17 cellular contexts compared by ENCODE assay signal in the genomic region with DNA sequence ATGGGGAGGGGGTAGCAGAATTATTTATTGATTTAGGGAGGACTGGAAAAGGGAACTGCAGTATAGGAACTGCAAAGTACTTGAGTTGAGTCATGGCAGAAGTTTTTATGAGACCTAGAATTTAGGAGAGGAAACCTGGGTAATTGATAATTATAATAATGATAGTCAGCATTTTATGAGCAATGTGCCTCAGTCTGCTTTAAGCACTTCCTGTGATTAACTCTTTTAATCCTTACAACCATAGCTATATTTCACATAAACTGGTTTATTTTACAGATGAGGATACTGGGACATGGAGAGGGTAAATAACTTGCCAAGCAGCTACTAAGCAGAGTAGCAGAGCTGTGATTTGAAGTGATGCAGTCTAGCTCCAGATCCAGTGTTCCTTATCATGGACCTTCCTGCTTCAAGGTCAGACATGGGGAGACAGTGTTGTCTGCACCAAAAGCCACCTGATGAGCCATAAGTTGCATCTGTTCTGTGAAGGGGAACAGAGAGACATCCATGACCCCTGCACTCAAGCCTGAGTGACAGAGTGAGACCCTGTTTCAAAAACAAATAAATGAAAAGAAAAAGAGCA. TPM values are rescaled to one million over a fixed set of nuclear protein-coding genes. Genes with fewer than 3 reads are reported as not detected.
DNase-seq lines count a peak whose midpoint lies in the region; ATAC-seq, FAIRE-seq and TF ChIP-seq lines count a peak whose summit lies in the region.
"Had no signal": no experiment of that assay in that cellular context is flagged by ENCODE, and none has a peak within 500 bp of the region (broad histone marks: within the 10 kb centered on the region; RNA-seq: fewer than 3 reads in every experiment).

No MANE protein-coding gene starts in this region.

- H3K9me3 ChIP-seq in A673 (ENCODE audit: low read depth, low read length, poor library complexity, severe bottlenecking): no peaks in the 10 kb centered on the region
- H3K9me3 ChIP-seq in HEK293 (ENCODE audit: control insufficient read depth, insufficient read depth, low read depth, low read length): no peaks in the 10 kb centered on the region
- H3K9me3 ChIP-seq in K562 (replicated peaks; ENCODE audit: control insufficient read depth, insufficient read depth, low read depth, low read length): no peaks in the 10 kb centered on the region
- H3K9me3 ChIP-seq in trophoblast cell (ENCODE audit: insufficient read depth, low read depth, low read length): peaks cover 2% of the 10 kb centered on the region
- H3K9me3 ChIP-seq: BLaER1, Caco-2 had no signal

- no peak overlapping the region for H2AK5ac ChIP-seq in trophoblast cell (ENCODE audit: low read length)

- H3K4me2 ChIP-seq in K562 (ENCODE audit: insufficient read depth, low read length) (no peak overlapping the region), trophoblast cell (ENCODE audit: low read length) (no peak overlapping the region)
- H3K4me2 ChIP-seq: BLaER1 had no signal

- H4K91ac ChIP-seq in trophoblast cell (ENCODE audit: low read depth, low read length): no peak overlapping the region

- H3K79me2 ChIP-seq in K562 (ENCODE audit: control insufficient read depth, insufficient read depth, low read length) (no peaks in the 10 kb centered on the region), trophoblast cell (ENCODE audit: control insufficient read depth, insufficient read depth, low read length, poor library complexity) (peaks cover 19% of the 10 kb centered on the region)

- no peaks in the 10 kb centered on the region for H3K36me3 Mint-ChIP-seq in effector memory CD8-positive, alpha-beta T cell (ENCODE audit: insufficient read depth)

- CTCF ChIA-PET in A673 (lab: Charles Lee): no interaction called here
- CTCF ChIA-PET in HEK293 (lab: Yijun Ruan, JAX): interaction anchor here (0.8 to 1.1 kb wide), 2 partner anchors 54 to 83 kb away, joined by 3 read pairs; no protein-coding TSS in a partner anchor
- CTCF ChIA-PET in K562 (lab: Yijun Ruan, JAX; ENCODE audit: low intra/inter-chr PET ratio): no interaction called here

- no peaks in the 10 kb centered on the region for H4K20me1 ChIP-seq in K562 (replicated peaks; ENCODE audit: control insufficient read depth, insufficient read depth, low read length)
- H4K20me1 ChIP-seq: BLaER1 had no signal

- H3K36me3 ChIP-seq in A673 (ENCODE audit: insufficient read depth, low read length, poor library complexity, severe bottlenecking): no peaks in the 10 kb centered on the region
- H3K36me3 ChIP-seq in HEK293 (ENCODE audit: control insufficient read depth in 2 of 2, insufficient read depth in 1 of 2, low read length in 2 of 2): no peaks in the 10 kb centered on the region
- no peaks in the 10 kb centered on the region for H3K36me3 ChIP-seq in K562 (ENCODE audit: control insufficient read depth, insufficient read depth, low read length)
- peaks cover 0 to 3% of the 10 kb centered on the region in 2 experiments for H3K36me3 ChIP-seq in trophoblast cell (ENCODE audit: control insufficient read depth in 1 of 2, insufficient read depth in 2 of 2, low read length in 2 of 2)
- H3K36me3 ChIP-seq: BLaER1 had no signal

- no peak for TF ChIP-seq EP300 in K562 (IDR thresholded peaks at IDR 0.05; ENCODE audit: low read length)

- in situ Hi-C loops in K562 (cut with MboI): no loop called here

- H3K27me3 ChIP-seq in A673 (replicated peaks; ENCODE audit: insufficient read depth, low read depth, low read length, poor library complexity) (no peaks in the 10 kb centered on the region), K562 (ENCODE audit: control insufficient read depth in 2 of 2, insufficient read depth in 2 of 2, low read length in 2 of 2) (no peaks in the 10 kb centered on the region), trophoblast cell (ENCODE audit: insufficient read depth, low read length) (no peaks in the 10 kb centered on the region)
- H3K27me3 ChIP-seq: BLaER1 had no signal

- H2BK5ac ChIP-seq in trophoblast cell (ENCODE audit: low read depth, low read length, poor library complexity): no peak overlapping the region

- DNase-seq in A673 (ENCODE audit: low spot score) (peak; percentile 75), K562 (ENCODE audit: extremely low read depth in 1 of 4, low spot score in 3 of 4) (no peak), trophoblast cell (no peak), DMS153 treated with DMSO at 0.1 percent for 48 hours (lab: John Stamatoyannopoulos, UW; ENCODE audit: unreplicated experiment) (no peak)
- DNase-seq in stimulated activated CD4-positive, alpha-beta T cell treated with anti-CD3 and anti-CD28 coated beads, Interleukin-4, amount 100 ng/mL, for 24 hours: no peak
- DNase-seq in effector memory CD8-positive, alpha-beta T cell: no peak
- DNase-seq: AML-193; Caco-2; CD8-positive, alpha-beta memory T cell; DMS53; GF-D8 had no signal

- H4K8ac ChIP-seq in trophoblast cell (ENCODE audit: low read depth, low read length): peak overlapping the region; percentile 40

- no peak for ATAC-seq in K562
- ATAC-seq in effector memory CD8-positive, alpha-beta T cell (replicated peaks): no peak
- ATAC-seq: HCT116 had no signal

- no peak overlapping the region for H3K14ac ChIP-seq in trophoblast cell (ENCODE audit: low read length)

- H3K79me1 ChIP-seq in trophoblast cell (ENCODE audit: low read length): peaks cover 14% of the 10 kb centered on the region

- no peak overlapping the region for H3K27ac Mint-ChIP-seq in effector memory CD8-positive, alpha-beta T cell
- H3K27ac Mint-ChIP-seq: IgD-negative memory B cell had no signal

- peak overlapping the region; percentile 57 for H3K4ac ChIP-seq in trophoblast cell (ENCODE audit: low read depth, low read length)

- H2AFZ ChIP-seq in K562 (ENCODE audit: low read depth, low read length) (no peak overlapping the region), trophoblast cell (ENCODE audit: insufficient read depth, low read length, poor library complexity) (no peak overlapping the region)

- no peak for TF ChIP-seq RAD21 in K562 (CRISPR knock-in tag; conservative IDR thresholded peaks at IDR 0.05 in 1 of 2, IDR thresholded peaks at IDR 0.05 in 1 of 2)

- H2BK12ac ChIP-seq in trophoblast cell (ENCODE audit: low read length): no peak overlapping the region

- no peaks in the 10 kb centered on the region for H3K9me1 ChIP-seq in K562 (ENCODE audit: control insufficient read depth, insufficient read depth, low read length)

- H3K4me1 ChIP-seq in A673 (ENCODE audit: insufficient read depth, low read length, poor library complexity, severe bottlenecking) (peaks cover 37% of the 10 kb centered on the region), HEK293 (ENCODE audit: control insufficient read depth, insufficient read depth, low read length) (peaks cover 31% of the 10 kb centered on the region), K562 (replicated peaks in 1 of 2; ENCODE audit: control insufficient read depth in 2 of 2, insufficient read depth in 2 of 2, low read length in 2 of 2) (no peaks in the 10 kb centered on the region), trophoblast cell (ENCODE audit: control insufficient read depth in 1 of 2, insufficient read depth in 2 of 2, low read length in 2 of 2) (peaks cover 29 to 41% of the 10 kb centered on the region in 2 experiments)

- TF ChIP-seq CTCF in A673 (conservative IDR thresholded peaks at IDR 0.05; ENCODE audit: low read depth, low read length): no peak
- no peak for TF ChIP-seq CTCF in HEK293 (tag by site-specific recombination; IDR thresholded peaks at IDR 0.05)
- TF ChIP-seq CTCF in K562 (IDR thresholded peaks at IDR 0.05 in 2 of 3, conservative IDR thresholded peaks at IDR 0.05 in 1 of 3; ENCODE audit: insufficient read depth in 2 of 3, low read depth in 1 of 3, low read length in 3 of 3): no peak

- H3K18ac ChIP-seq in trophoblast cell (ENCODE audit: low read length): no peak overlapping the region

- no peaks in the 10 kb centered on the region for H3K27me3 Mint-ChIP-seq in effector memory CD8-positive, alpha-beta T cell
- H3K27me3 Mint-ChIP-seq: IgD-negative memory B cell had no signal

- H3K4me3 ChIP-seq in A673 (ENCODE audit: low read depth, low read length, poor library complexity, severe bottlenecking): no peak overlapping the region
- H3K4me3 ChIP-seq in HEK293 (ENCODE audit: low read depth, low read length): no peak overlapping the region
- no peak overlapping the region for H3K4me3 ChIP-seq in K562
- no peak overlapping the region for H3K4me3 ChIP-seq in trophoblast cell (ENCODE audit: low read depth, low read length)
- H3K4me3 ChIP-seq: BLaER1 had no signal

- H3K9me3 Mint-ChIP-seq in effector memory CD8-positive, alpha-beta T cell: no peaks in the 10 kb centered on the region
- H3K9me3 Mint-ChIP-seq: CD8-positive, alpha-beta memory T cell had no signal

- BruUV-seq in A673 (replicated peaks; lab: Mats Ljungman, UMichigan): no TSS peak
- BruUV-seq in K562 (replicated peaks; lab: Mats Ljungman, UMichigan): no TSS peak

- TF ChIP-seq POLR2A in K562 (conservative IDR thresholded peaks at IDR 0.05): no peak

- intact Hi-C loops in A673 (cut with micrococcal nuclease; ENCODE audit: unreplicated experiment): no loop called here
- intact Hi-C loops in K562 (cut with micrococcal nuclease): no loop called here

- H3K4me3 Mint-ChIP-seq in effector memory CD8-positive, alpha-beta T cell: no peak overlapping the region
- H3K4me3 Mint-ChIP-seq: CD8-positive, alpha-beta memory T cell had no signal

- H4K12ac ChIP-seq in trophoblast cell (ENCODE audit: low read depth, low read length): no peak overlapping the region

- H3K9ac ChIP-seq in K562 (ENCODE audit: insufficient read depth in 1 of 2, low read depth in 2 of 2, low read length in 2 of 2) (no peak overlapping the region), trophoblast cell (ENCODE audit: low read length) (no peak overlapping the region)
- H3K9ac ChIP-seq: BLaER1 had no signal

- H3K27ac ChIP-seq in A673 (ENCODE audit: low read depth, low read length, poor library complexity, severe bottlenecking): no peak overlapping the region
- no peak overlapping the region for H3K27ac ChIP-seq in HEK293 (ENCODE audit: extremely low read depth, low read depth, low read length)
- no peak overlapping the region for H3K27ac ChIP-seq in K562 (ENCODE audit: extremely low read depth, low read depth, low read length)
- peak overlapping the region; percentile 17 for H3K27ac ChIP-seq in trophoblast cell (ENCODE audit: low read depth, low read length)
- H3K27ac ChIP-seq: BLaER1 had no signal

- no peak overlapping the region for H3K23ac ChIP-seq in trophoblast cell (ENCODE audit: low read length)

- no peak for FAIRE-seq in K562 (lab: Jason Lieb, UNC)
- FAIRE-seq: GM19239, H54 had no signal

- no peak overlapping the region for H2BK120ac ChIP-seq in trophoblast cell (ENCODE audit: insufficient read depth, low read length, poor library complexity)

- H3K4me1 Mint-ChIP-seq in effector memory CD8-positive, alpha-beta T cell (ENCODE audit: low read depth in 2 of 2): peaks cover 4 to 9% of the 10 kb centered on the region in 2 donors

- POLR2A ChIA-PET in A673 (lab: Charles Lee; ENCODE audit: low non-redundant PET): no interaction called here
- POLR2A ChIA-PET in HEK293 (lab: Yijun Ruan, JAX): interaction anchor here (1.1 kb wide), 1 partner anchor 13 kb away, joined by 4 read pairs; the partner anchor contains the start of gene LRRC1
- POLR2A ChIA-PET in K562 (lab: Yijun Ruan, JAX): interaction anchor here (1.7 kb wide), 1 partner anchor 12 kb away, joined by 4 read pairs; no protein-coding TSS in a partner anchor

RNA-seq across cellular contexts. Expression of gene LRRC1, which starts 13.6 kb away (rescaled TPM):
- total RNA-seq in A673 (2021) (3.9 and 4.4 TPM in 2 replicates), K562 (2014; rRNA removed) (not detected in 2 replicates), K562 (2014; rRNA removed; fragmentation: Illumina TruSeq; extraction: Trizol) (not detected in 2 replicates), K562 (2015; rRNA removed; fragmentation: Illumina TruSeq; extraction: Trizol) (not detected in 2 replicates), K562 (2021) (not detected in 2 replicates)
- not detected in 2 replicates for total RNA-seq in K562 (2011; cell fraction: chromatin; rRNA removed; ENCODE audit: low replicate concordance)
- not detected in 2 replicates for total RNA-seq in K562 (2011; cell fraction: nucleolus; rRNA removed)
- total RNA-seq in K562 (2011; cell fraction: nucleoplasm; rRNA removed): not detected in 2 replicates
- polyA plus RNA-seq in K562 (2011; rRNA removed) (not detected in 2 replicates), K562 (2014; fragmentation: Illumina TruSeq; extraction: Trizol) (not detected in 2 replicates), K562 (2014; fragmentation: Nextera tagmentation; extraction: Ambion mirVana) (not detected), K562 (2014; rRNA removed) (not detected in 2 replicates)
- not detected in 2 replicates for polyA plus RNA-seq in K562 (2011; cell fraction: cytosol; rRNA removed)
- not detected in 2 replicates for polyA plus RNA-seq in K562 (2011; cell fraction: nucleus; rRNA removed)
- polyA plus RNA-seq in K562 (2012): not detected in 2 replicates
- polyA minus RNA-seq in K562 (2011; rRNA and poly(A)+ RNA removed): not detected in 2 replicates
- not detected in 2 replicates for polyA minus RNA-seq in K562 (2011; cell fraction: cytosol; rRNA and poly(A)+ RNA removed)
- polyA minus RNA-seq in K562 (2011; cell fraction: nucleus; rRNA and poly(A)+ RNA removed): not detected in 2 replicates
- 43.6 and 44.5 TPM in 2 replicates for polyA plus RNA-seq in trophoblast cell (2013)
